ENCODE assay signal across 8 cellular contexts in genomic region chr19:17468302-17469091, GRCh38. TPM values are rescaled to one million over a fixed set of nuclear protein-coding genes. Genes with fewer than 3 reads are reported as not detected.
DNase-seq lines count a peak whose midpoint lies in the region; ATAC-seq lines count a peak whose summit lies in the region.

No MANE protein-coding gene starts in this region.

- in situ Hi-C loops in HAP-1 (cut with MboI; ENCODE audit: low sequenced_read_pairs) = no loop called here

- no peaks in the 10 kb centered on the region for H3K36me3 ChIP-seq in HAP-1 (replicated peaks)
- no peaks in the 10 kb centered on the region for H3K36me3 ChIP-seq in skeletal muscle satellite cell (ENCODE audit: insufficient read depth, low read length)

- H3K4me1 ChIP-seq in HAP-1 (peaks cover 10% of the 10 kb centered on the region), skeletal muscle satellite cell (ENCODE audit: control insufficient read depth, insufficient read depth, low read length) (peaks cover 23% of the 10 kb centered on the region)

- H3K9me3 ChIP-seq in HAP-1 (no peaks in the 10 kb centered on the region), skeletal muscle satellite cell (replicated peaks; ENCODE audit: low read length) (no peaks in the 10 kb centered on the region)

- peak overlapping the region; percentile 99 for H3K4me2 ChIP-seq in skeletal muscle satellite cell (ENCODE audit: low read length)

- no peaks in the 10 kb centered on the region for H3K27me3 ChIP-seq in HAP-1 (ENCODE audit: low read depth)
- H3K27me3 ChIP-seq in skeletal muscle satellite cell (ENCODE audit: control insufficient read depth, insufficient read depth, low read length) = peaks cover 4% of the 10 kb centered on the region

- ATAC-seq in HG03354 (IDR thresholded peaks at IDR 0.05; ENCODE audit: poor library complexity, severe bottlenecking, unreplicated experiment) = no peak

- peak overlapping the region; percentile 62 for H3K9ac ChIP-seq in skeletal muscle satellite cell (ENCODE audit: low read depth, low read length)

- H3K4me3 ChIP-seq in HAP-1 (peak overlapping the region; percentile 66), skeletal muscle satellite cell (ENCODE audit: low read length) (peak overlapping the region; percentile 86)

- DNase-seq in HAP-1 (ENCODE audit: low spot score in 2 of 2) = no peak
- DNase-seq in amygdala (lab: John Stamatoyannopoulos, UW) = peak in 44 of 56 donors; percentile 17 to 79 (median 50)
- DNase-seq in hepatic stellate cell (ENCODE audit: low spot score) = peak; percentile 25
- DNase-seq in HUDEP-2 (lab: John Stamatoyannopoulos, UW; ENCODE audit: unreplicated experiment in 76 of 76) = no peak
- no peak for DNase-seq in H4 (ENCODE audit: low spot score)
- no peak for DNase-seq in CD1c-positive myeloid dendritic cell (ENCODE audit: extremely low spot score)

RNA-seq across cellular contexts. Expression of gene SLC27A1, which starts 1.8 kb away (rescaled TPM):
- total RNA-seq in skeletal muscle satellite cell (2012; rRNA removed) = 8.7 and 9.9 TPM in 2 replicates
- total RNA-seq in H4 (2014; rRNA removed; shearing (Covaris generic)) = 3.6 and 4.8 TPM in 2 replicates

RNA-seq across cellular contexts. Expression of gene NXNL1, which starts 7.8 kb away (rescaled TPM):
- not detected in 2 replicates for total RNA-seq in skeletal muscle satellite cell (2012; rRNA removed)
- total RNA-seq in H4 (2014; rRNA removed; shearing (Covaris generic)) = not detected in 2 replicates

RNA-seq across cellular contexts. Expression of gene TMEM221, which starts 20.0 kb away (rescaled TPM):
- not detected in 2 replicates for total RNA-seq in skeletal muscle satellite cell (2012; rRNA removed)
- total RNA-seq in H4 (2014; rRNA removed; shearing (Covaris generic)) = 0.27 and 1.1 TPM in 2 replicates

RNA-seq across cellular contexts. Expression of gene PGLS, which starts 43.0 kb away (rescaled TPM):
- total RNA-seq in skeletal muscle satellite cell (2012; rRNA removed) = 58.6 and 78.9 TPM in 2 replicates
- 80.9 and 96.4 TPM in 2 replicates for total RNA-seq in H4 (2014; rRNA removed; shearing (Covaris generic))

RNA-seq across cellular contexts. Expression of gene MVB12A, which starts 48.6 kb away (rescaled TPM):
- total RNA-seq in skeletal muscle satellite cell (2012; rRNA removed) = 42.2 and 44.4 TPM in 2 replicates
- 155 and 216 TPM in 2 replicates for total RNA-seq in H4 (2014; rRNA removed; shearing (Covaris generic))

Comparison
In these comparisons a context has a peak if more than half of its experiments do, and no peak if none do; other contexts are left out.
1. DNase-seq: peak in amygdala (44 of 56) and hepatic stellate cell (single experiment); none in HAP-1 (0 of 2), HUDEP-2 (0 of 76), H4 (single experiment) and CD1c-positive myeloid dendritic cell (single experiment).